Comparison of ENCODE assay signal across 1 cellular context in the genomic region with DNA sequence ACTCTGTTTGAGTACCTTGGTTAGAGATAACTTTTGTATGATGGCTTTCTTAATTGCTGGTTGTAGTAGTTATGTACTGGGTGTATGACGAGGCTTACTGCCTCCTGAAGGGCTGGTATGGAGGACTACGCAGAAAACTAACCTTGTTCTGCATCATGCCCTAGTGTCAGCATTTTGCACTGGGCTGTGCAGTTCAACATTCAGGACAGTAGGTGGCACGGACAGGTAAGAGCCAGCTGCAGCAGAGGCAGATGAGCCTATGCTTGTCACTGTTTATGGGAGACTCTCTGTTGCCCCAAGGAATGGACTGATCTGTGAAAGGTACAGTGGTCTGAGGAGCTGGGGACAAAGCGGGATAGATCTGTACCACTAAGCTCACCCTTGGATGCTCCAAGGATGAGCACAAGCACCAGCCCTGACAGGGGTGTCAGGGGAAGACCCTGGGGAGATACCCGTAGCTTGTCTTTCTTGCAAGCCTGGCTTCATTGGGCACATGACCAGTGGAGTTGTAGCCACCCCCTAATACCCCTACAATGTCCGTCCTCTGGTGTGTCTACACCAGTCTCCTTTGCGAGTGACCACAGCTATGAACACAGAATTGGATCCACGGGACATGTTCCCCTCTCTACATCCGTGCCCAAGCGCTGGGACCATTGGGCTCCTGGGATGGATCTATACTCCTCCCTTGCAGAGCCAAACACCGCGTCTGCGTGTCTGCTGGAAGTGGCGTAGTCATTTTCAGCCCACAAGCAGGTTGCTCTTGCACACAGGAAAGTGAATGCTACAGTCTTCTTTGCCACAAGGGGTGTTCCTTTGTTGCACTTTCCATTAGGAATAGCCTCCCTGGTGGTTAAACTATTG.
TF ChIP-seq lines count a peak whose summit lies in the region.

No MANE protein-coding gene starts in this region.

TF ChIP-seq in K562, 482 proteins besides CTCF, POLR2A, EP300 and RAD21 (continued from another document):
- TF ChIP-seq, protein P1, sequence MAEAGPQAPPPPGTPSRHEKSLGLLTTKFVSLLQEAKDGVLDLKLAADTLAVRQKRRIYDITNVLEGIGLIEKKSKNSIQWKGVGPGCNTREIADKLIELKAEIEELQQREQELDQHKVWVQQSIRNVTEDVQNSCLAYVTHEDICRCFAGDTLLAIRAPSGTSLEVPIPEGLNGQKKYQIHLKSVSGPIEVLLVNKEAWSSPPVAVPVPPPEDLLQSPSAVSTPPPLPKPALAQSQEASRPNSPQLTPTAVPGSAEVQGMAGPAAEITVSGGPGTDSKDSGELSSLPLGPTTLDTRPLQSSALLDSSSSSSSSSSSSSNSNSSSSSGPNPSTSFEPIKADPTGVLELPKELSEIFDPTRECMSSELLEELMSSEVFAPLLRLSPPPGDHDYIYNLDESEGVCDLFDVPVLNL (CRISPR knock-in tag; IDR thresholded peaks at IDR 0.05; ENCODE audit: low read depth) = 0 out of 2 replicates have a peak, but pooled peaks have one; percentile 15
- TF ChIP-seq E2F5 (CRISPR knock-in tag; IDR thresholded peaks at IDR 0.05) (0 out of 2 replicates have a peak, but pooled peaks have one; percentile 13), SMC3 (conservative IDR thresholded peaks at IDR 0.05; ENCODE audit: insufficient read depth, low read depth, low read length) (peak; percentile 57), SRSF7 (optimal IDR thresholded peaks at IDR 0.05; ENCODE audit: low read depth, low read length) (no peak), KDM5B (IDR thresholded peaks at IDR 0.05; ENCODE audit: insufficient replicate concordance, low read depth, low read length) (no peak), TEAD1 (CRISPR knock-in tag; IDR thresholded peaks at IDR 0.05) (peak in 1 of 2 experiments; percentile 44; a peak in 1 of 4 replicates)
TF ChIP-seq in K562: peak in this region for 7.
